In genomic region chr3:8239095-8239494, GRCh38 we compare ENCODE assay signal across 16 cellular contexts.
"Had no signal": no experiment of that assay in that cellular context is flagged by ENCODE, and none has a peak within 500 bp of the region (broad histone marks: within the 10 kb centered on the region; RNA-seq: fewer than 3 reads in every experiment).

No MANE protein-coding gene starts in this region.

- H3K4me1 Mint-ChIP-seq: activated CD4-positive, alpha-beta memory T cell treated with anti-CD3 and anti-CD28 coated beads, Interleukin-2, amount 10 ng/mL, durations not matched to agents 7 days and 5 days; activated CD4-positive, alpha-beta T cell treated with anti-CD3 and anti-CD28 coated beads, Interleukin-2, amount 10 ng/mL, durations not matched to agents 24 days and 14 days; activated naive CD4-positive, alpha-beta T cell treated with anti-CD3 and anti-CD28 coated beads, Interleukin-2, amount 50 U/mL, for 24 hours; activated naive CD8-positive, alpha-beta T cell treated with anti-CD3 and anti-CD28 coated beads, Interleukin-2, amount 50 U/mL, for 24 hours; naive thymus-derived CD4-positive, alpha-beta T cell had no signal

- H3K27ac Mint-ChIP-seq: activated CD4-positive, alpha-beta memory T cell treated with anti-CD3 and anti-CD28 coated beads, Interleukin-2, amount 10 ng/mL, durations not matched to agents 7 days and 5 days; activated CD4-positive, alpha-beta T cell treated with anti-CD3 and anti-CD28 coated beads, Interleukin-2, amount 10 ng/mL, durations not matched to agents 24 days and 14 days; activated naive CD4-positive, alpha-beta T cell treated with anti-CD3 and anti-CD28 coated beads, Interleukin-2, amount 50 U/mL, for 24 hours; activated naive CD8-positive, alpha-beta T cell treated with anti-CD3 and anti-CD28 coated beads, Interleukin-2, amount 50 U/mL, for 24 hours; activated T-helper 2 cell treated with anti-CD3 and anti-CD28 coated beads, Interferon-gamma antibody, Interleukin-2, Interleukin-4, amounts not matched to agents 10 μg/mL and 5 μg/mL and 100 μg/mL, durations not matched to agents 14 hours and 24 hours and 36 hours; naive thymus-derived CD4-positive, alpha-beta T cell; type B pancreatic cell had no signal

- H3K27me3 Mint-ChIP-seq: activated CD4-positive, alpha-beta memory T cell treated with anti-CD3 and anti-CD28 coated beads, Interleukin-2, amount 10 ng/mL, durations not matched to agents 7 days and 5 days; activated naive CD4-positive, alpha-beta T cell treated with anti-CD3 and anti-CD28 coated beads, Interleukin-2, amount 50 U/mL, for 24 hours; activated naive CD8-positive, alpha-beta T cell treated with anti-CD3 and anti-CD28 coated beads, Interleukin-2, amount 50 U/mL, for 24 hours; type B pancreatic cell had no signal

- H3K4me3 Mint-ChIP-seq: activated CD4-positive, alpha-beta memory T cell treated with anti-CD3 and anti-CD28 coated beads, Interleukin-2, amount 10 ng/mL, durations not matched to agents 7 days and 5 days; activated CD4-positive, alpha-beta T cell treated with anti-CD3 and anti-CD28 coated beads, Interleukin-2, amount 10 ng/mL, durations not matched to agents 24 days and 14 days; activated naive CD4-positive, alpha-beta T cell treated with anti-CD3 and anti-CD28 coated beads, Interleukin-2, amount 50 U/mL, for 24 hours; activated naive CD8-positive, alpha-beta T cell treated with anti-CD3 and anti-CD28 coated beads, Interleukin-2, amount 50 U/mL, for 24 hours; activated T-cell treated with anti-CD3 and anti-CD28 coated beads, Interleukin-2, amount 50 U/mL, for 4 hours; naive thymus-derived CD4-positive, alpha-beta T cell; type B pancreatic cell had no signal

- H3K9me3 Mint-ChIP-seq: activated CD4-positive, alpha-beta memory T cell treated with anti-CD3 and anti-CD28 coated beads, Interleukin-2, amount 10 ng/mL, durations not matched to agents 7 days and 5 days; activated CD4-positive, alpha-beta T cell treated with anti-CD3 and anti-CD28 coated beads, Interleukin-2, amount 10 ng/mL, durations not matched to agents 24 days and 14 days; activated naive CD4-positive, alpha-beta T cell treated with anti-CD3 and anti-CD28 coated beads, Interleukin-2, amount 50 U/mL, for 24 hours; activated T-helper 2 cell treated with anti-CD3 and anti-CD28 coated beads, Interferon-gamma antibody, Interleukin-2, Interleukin-4, amounts not matched to agents 10 μg/mL and 5 μg/mL and 100 μg/mL, durations not matched to agents 14 hours and 24 hours and 36 hours had no signal

- H3K4me2 ChIP-seq: smooth muscle cell had no signal

- H3K9me3 ChIP-seq: ovary, prostate gland, testis had no signal

- H3K27me3 ChIP-seq: ovary, testis, uterus had no signal

- DNase-seq: activated CD4-positive, CD25-positive, alpha-beta regulatory T cell treated with anti-CD3 and anti-CD28 coated beads, Interleukin-2, amount 50 U/mL, for 72 hours; left ventricle myocardium superior; ovary; uterus had no signal

- H3K4me1 ChIP-seq: prostate gland, testis, uterus had no signal

- H3K27ac ChIP-seq: epithelial cell of prostate, ovary, prostate gland, testis, uterus had no signal

- H3K36me3 Mint-ChIP-seq: activated naive CD4-positive, alpha-beta T cell treated with anti-CD3 and anti-CD28 coated beads, Interleukin-2, amount 50 U/mL, for 24 hours; naive thymus-derived CD4-positive, alpha-beta T cell; type B pancreatic cell had no signal

- H3K4me3 ChIP-seq: ovary, prostate gland, smooth muscle cell, testis, uterus had no signal

- H3K36me3 ChIP-seq: ovary, prostate gland, uterus had no signal

- ATAC-seq: activated T-cell treated with anti-CD3 and anti-CD28 coated beads, Interleukin-2, amount 50 U/mL, for 4 hours had no signal
